8 cellular contexts compared by ENCODE assay signal in the genomic region with DNA sequence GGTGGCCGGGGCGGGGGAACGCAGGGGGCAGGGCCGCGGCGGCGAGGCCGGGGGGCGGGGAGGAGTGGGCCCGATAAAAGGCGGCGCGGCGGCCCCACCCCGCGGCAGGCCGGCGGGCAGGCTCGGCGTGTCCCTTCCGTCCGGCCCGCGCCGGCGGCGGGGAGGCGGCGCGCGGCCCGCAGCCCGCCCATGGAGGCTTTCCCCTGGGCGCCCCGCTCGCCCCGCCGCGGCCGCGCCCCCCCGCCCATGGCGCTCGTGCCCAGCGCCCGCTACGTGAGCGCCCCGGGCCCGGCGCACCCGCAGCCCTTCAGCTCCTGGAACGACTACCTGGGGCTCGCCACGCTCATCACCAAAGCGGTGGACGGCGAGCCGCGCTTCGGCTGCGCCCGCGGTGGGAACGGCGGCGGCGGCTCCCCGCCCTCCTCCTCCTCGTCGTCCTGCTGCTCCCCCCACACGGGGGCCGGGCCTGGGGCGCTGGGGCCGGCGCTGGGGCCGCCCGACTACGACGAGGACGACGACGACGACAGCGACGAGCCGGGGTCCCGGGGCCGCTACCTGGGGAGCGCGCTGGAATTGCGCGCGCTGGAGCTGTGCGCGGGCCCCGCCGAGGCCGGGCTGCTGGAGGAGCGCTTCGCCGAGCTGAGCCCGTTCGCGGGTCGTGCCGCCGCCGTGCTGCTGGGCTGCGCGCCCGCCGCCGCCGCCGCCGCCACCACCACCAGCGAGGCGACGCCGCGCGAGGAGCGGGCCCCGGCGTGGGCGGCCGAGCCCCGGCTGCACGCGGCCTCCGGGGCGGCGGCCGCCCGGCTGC. TPM values are rescaled to one million over a fixed set of nuclear protein-coding genes. Genes with fewer than 3 reads are reported as not detected.
A peak's percentile ranks its signal among the peaks of the same experiment; 100 is the strongest.
DNase-seq lines count a peak whose midpoint lies in the region; ATAC-seq and TF ChIP-seq lines count a peak whose summit lies in the region.

Gene NANOS1, plus strand, starts transcription at position 102 of the 808 bp plus-strand sequence. Its CDS starts 88 bp downstream, at position 190.

- POLR2A ChIA-PET in activated B cell treated with CpG ODN at 0.5 μM for 24 hours (lab: Charles Lee) = interaction anchor here (0.6 to 1.9 kb wide), 2 partner anchors 134 to 275 kb away, joined by 3 to 5 read pairs; partner anchors contain the start of gene CACUL1

- CTCF ChIA-PET in activated B cell treated with CpG ODN at 0.5 μM for 24 hours (lab: Charles Lee) = no interaction called here

- H3K27ac Mint-ChIP-seq in activated B cell treated with CpG ODN at 0.5 μM for 24 hours (peak within 1 kb of the TSS; percentile 68), nephron (no peak within 1 kb of the TSS)

- H3K36me3 Mint-ChIP-seq in activated B cell treated with CpG ODN at 0.5 μM for 24 hours (ENCODE audit: low read depth) (peaks cover 26% of the 10 kb centered on the region), nephron (ENCODE audit: low read depth) (peaks cover 21% of the 10 kb centered on the region)

- DNase-seq in BE2C (peak; percentile 57), activated B cell treated with CpG ODN at 0.5 μM for 24 hours (peak; percentile 39), epithelial cell of esophagus (ENCODE audit: low read depth) (no peak), A172 (ENCODE audit: low spot score) (no peak), occipital lobe (lab: John Stamatoyannopoulos, UW) (no peak)

- peaks cover 23% of the 10 kb centered on the region for H3K27me3 Mint-ChIP-seq in activated B cell treated with CpG ODN at 0.5 μM for 24 hours
- peaks cover 16% of the 10 kb centered on the region for H3K27me3 Mint-ChIP-seq in nephron (ENCODE audit: low read depth)

- peak; percentile 23 for ATAC-seq in GM19372 (IDR thresholded peaks at IDR 0.05; ENCODE audit: low read depth, unreplicated experiment)
- ATAC-seq in HG03354 (IDR thresholded peaks at IDR 0.05; ENCODE audit: poor library complexity, severe bottlenecking, unreplicated experiment) = peak; percentile 29
- no peak for ATAC-seq in activated B cell treated with CpG ODN at 0.5 μM for 24 hours (ENCODE audit: low read depth)

- TF ChIP-seq CTCF in BE2C (IDR thresholded peaks at IDR 0.05; ENCODE audit: low read depth, low read length) = no peak
- TF ChIP-seq CTCF in activated B cell treated with CpG ODN at 0.5 μM for 24 hours (IDR thresholded peaks at IDR 0.05) = no peak
- no peak for TF ChIP-seq CTCF in epithelial cell of esophagus (IDR thresholded peaks at IDR 0.05; ENCODE audit: insufficient read depth, low read depth, low read length, missing control alignments)
- no peak for TF ChIP-seq CTCF in nephron (IDR thresholded peaks at IDR 0.05; ENCODE audit: unreplicated experiment in 3 of 3)

- H3K36me3 ChIP-seq in BE2C = peaks cover 20% of the 10 kb centered on the region

- no peaks in the 10 kb centered on the region for H3K9me3 Mint-ChIP-seq in activated B cell treated with CpG ODN at 0.5 μM for 24 hours
- no peaks in the 10 kb centered on the region for H3K9me3 Mint-ChIP-seq in nephron

- H3K4me1 Mint-ChIP-seq in activated B cell treated with CpG ODN at 0.5 μM for 24 hours = peaks cover 22% of the 10 kb centered on the region
- peaks cover 32% of the 10 kb centered on the region for H3K4me1 Mint-ChIP-seq in nephron

- H3K27me3 ChIP-seq in BE2C = no peaks in the 10 kb centered on the region

- H3K4me1 ChIP-seq in BE2C = peaks cover 16% of the 10 kb centered on the region

- H3K4me3 ChIP-seq in BE2C (ENCODE audit: low read depth, low read length) (peak within 1 kb of the TSS; percentile 62), epithelial cell of esophagus (ENCODE audit: low read length) (peak within 1 kb of the TSS; percentile 34)

- intact Hi-C loops in activated B cell treated with CpG ODN at 0.5 μM for 24 hours (cut with micrococcal nuclease) = loop anchor here (1.0 to 10.0 kb wide), 5 partner anchors 50 to 688 kb away; partner anchors contain the start of genes CACUL1, EIF3A, FAM204A and SFXN4

- H3K9me3 ChIP-seq in BE2C = no peaks in the 10 kb centered on the region

- peak within 1 kb of the TSS; percentile 71 for H3K4me3 Mint-ChIP-seq in activated B cell treated with CpG ODN at 0.5 μM for 24 hours
- H3K4me3 Mint-ChIP-seq in nephron = peak within 1 kb of the TSS; percentile 80 to 88 (median 88)

RNA-seq across cellular contexts. Expression of gene NANOS1, which starts in this region (rescaled TPM):
- 1.5 TPM for polyA plus RNA-seq in BE2C (2012; ENCODE audit: insufficient read depth, insufficient read length, low read depth)
- total RNA-seq in activated B cell treated with CpG ODN at 0.5 μM for 24 hours = 0.15 and 0.33 TPM in 2 replicates
- total RNA-seq in A172 (2014; rRNA removed; shearing (Covaris generic)) = 1.3 TPM in 2 replicates
- 4.8 TPM for total RNA-seq in occipital lobe

Comparison
In these comparisons a context has a peak if more than half of its experiments do, and no peak if none do; other contexts are left out.
1. Peak in DNase-seq in activated B cell treated with CpG ODN at 0.5 μM for 24 hours; RNA of the gene not detected or under 1 TPM.